Comparison of ENCODE assay signal across 17 cellular contexts in the genomic region with DNA sequence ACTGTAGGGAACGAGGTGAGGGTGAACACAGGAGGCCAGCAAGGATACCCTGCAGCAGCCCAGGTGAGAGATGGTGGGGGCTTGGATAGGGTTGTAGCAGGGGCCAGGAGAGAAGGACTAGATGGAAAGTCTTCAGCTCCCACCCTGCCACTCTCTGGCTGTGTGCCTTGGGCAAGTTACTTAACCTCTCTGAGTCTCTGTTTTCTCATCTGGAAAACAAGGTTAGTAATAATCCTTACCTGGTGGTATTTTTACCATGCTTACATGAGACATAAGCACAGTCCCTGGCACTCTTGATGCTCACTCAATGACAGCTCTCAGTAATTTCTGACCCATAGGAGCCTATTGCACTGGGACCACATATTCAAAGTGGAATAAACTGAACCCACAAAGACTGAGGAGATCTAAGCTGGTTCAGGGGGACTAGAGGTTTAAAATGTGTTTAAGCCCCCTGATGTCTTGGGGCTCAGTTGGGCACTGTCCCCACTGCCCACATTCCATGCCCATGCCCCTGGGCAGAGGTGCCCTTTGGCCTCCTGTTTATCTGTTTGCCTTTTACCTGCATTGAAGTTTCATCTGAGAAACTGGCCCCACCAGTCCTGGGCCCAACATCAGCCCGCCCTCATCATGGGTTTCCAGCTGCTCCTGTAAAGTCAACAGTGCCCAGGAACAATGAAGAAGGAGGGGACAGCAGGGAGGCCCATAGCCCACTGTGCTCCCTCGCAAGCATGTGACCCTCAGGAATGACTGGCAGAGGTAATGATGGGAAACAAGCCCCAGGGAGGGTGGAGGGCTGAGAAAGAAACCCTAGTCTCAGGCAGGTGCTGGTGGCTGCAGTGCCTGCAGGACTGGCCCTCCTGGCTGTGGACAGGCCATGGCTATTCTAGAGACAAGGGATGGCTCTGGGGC.
DNase-seq lines count a peak whose midpoint lies in the region; TF ChIP-seq lines count a peak whose summit lies in the region.
"Had no signal": no experiment of that assay in that cellular context is flagged by ENCODE, and none has a peak within 500 bp of the region (broad histone marks: within the 10 kb centered on the region; RNA-seq: fewer than 3 reads in every experiment).

No MANE protein-coding gene starts in this region.

- TF ChIP-seq CTCF in liver (IDR thresholded peaks at IDR 0.05; ENCODE audit: low read depth, low read length, missing input control) (no peak), HFFc6 (IDR thresholded peaks at IDR 0.05) (no peak)

- H3K27me3 ChIP-seq in liver (ENCODE audit: control insufficient read depth in 4 of 4, insufficient read depth in 4 of 4, low read length in 3 of 4) = no peaks in the 10 kb centered on the region
- H3K27me3 ChIP-seq: esophagus muscularis mucosa had no signal

- peaks cover 0 to 3% (median 0%) of the 10 kb centered on the region in 3 donors for H3K27me3 Mint-ChIP-seq in immature natural killer cell (ENCODE audit: low read depth in 3 of 3)
- H3K27me3 Mint-ChIP-seq in HFFc6 (ENCODE audit: insufficient read depth) = peaks cover 15% of the 10 kb centered on the region
- H3K27me3 Mint-ChIP-seq: activated naive CD8-positive, alpha-beta T cell treated with anti-CD3 and anti-CD28 coated beads, Interleukin-2, amount 50 U/mL, for 24 hours had no signal

- TF ChIP-seq RAD21 in Ishikawa (IDR thresholded peaks at IDR 0.05; ENCODE audit: low read depth) (peak; percentile 25; the same call in 1 of the 2 replicates), liver (IDR thresholded peaks at IDR 0.05) (no peak)

- no peak overlapping the region for H3K4me3 ChIP-seq in liver (ENCODE audit: low read depth in 1 of 3, low read length in 3 of 3)
- H3K4me3 ChIP-seq: esophagus muscularis mucosa, smooth muscle cell had no signal

- H3K36me3 Mint-ChIP-seq in immature natural killer cell = no peaks in the 10 kb centered on the region
- H3K36me3 Mint-ChIP-seq in HFFc6 (ENCODE audit: low read depth) = no peaks in the 10 kb centered on the region
- H3K36me3 Mint-ChIP-seq: CD8-positive, alpha-beta T cell had no signal

- no peaks in the 10 kb centered on the region for H3K4me1 Mint-ChIP-seq in immature natural killer cell
- H3K4me1 Mint-ChIP-seq in HFFc6 (ENCODE audit: low read depth) = peaks cover 6% of the 10 kb centered on the region
- H3K4me1 Mint-ChIP-seq: activated naive CD8-positive, alpha-beta T cell treated with anti-CD3 and anti-CD28 coated beads, Interleukin-2, amount 50 U/mL, for 24 hours had no signal

- TF ChIP-seq EP300 in Ishikawa (IDR thresholded peaks at IDR 0.05; ENCODE audit: borderline replicate concordance) = peak; percentile 72

- DNase-seq in COLO668 (lab: John Stamatoyannopoulos, UW; ENCODE audit: unreplicated experiment) = peak; percentile 78
- DNase-seq in NCI-H526 treated with DMSO at 0.1 percent for 48 hours (lab: John Stamatoyannopoulos, UW) = peak; percentile 65
- no peak for DNase-seq in immature natural killer cell
- no peak for DNase-seq in HFFc6
- no peak for DNase-seq in stimulated activated CD4-positive, alpha-beta T cell treated with anti-CD3 and anti-CD28 coated beads, Interleukin-4, amount 100 ng/mL, for 1 hour
- DNase-seq in mesenteric fat pad (ENCODE audit: low spot score) = no peak
- DNase-seq: activated CD4-positive, alpha-beta T cell treated with anti-CD3 and anti-CD28 coated beads for 4 hours; activated naive CD8-positive, alpha-beta T cell treated with anti-CD3 and anti-CD28 coated beads, Interleukin-2, amount 50 U/mL, for 24 hours; CD8-positive, alpha-beta T cell; hypothalamus; mammary epithelial cell; nucleus accumbens; OCI-M1 had no signal

- H3K9ac ChIP-seq in liver (ENCODE audit: low read depth in 1 of 2, low read length in 2 of 2) = no peak overlapping the region

- H3K4me1 ChIP-seq in liver (ENCODE audit: control insufficient read depth in 4 of 4, insufficient read depth in 4 of 4, low read length in 3 of 4) = peaks cover 5 to 26% (median 18%) of the 10 kb centered on the region in 4 donors
- H3K4me1 ChIP-seq: esophagus muscularis mucosa had no signal

- H3K4me3 Mint-ChIP-seq in immature natural killer cell (no peak overlapping the region), HFFc6 (no peak overlapping the region)
- H3K4me3 Mint-ChIP-seq: activated naive CD8-positive, alpha-beta T cell treated with anti-CD3 and anti-CD28 coated beads, Interleukin-2, amount 50 U/mL, for 24 hours; CD8-positive, alpha-beta T cell had no signal

- H3K36me3 ChIP-seq in liver (ENCODE audit: control insufficient read depth in 4 of 4, insufficient read depth in 3 of 4, low read depth in 1 of 4, low read length in 3 of 4) = no peaks in the 10 kb centered on the region
- H3K36me3 ChIP-seq: esophagus muscularis mucosa had no signal

- H3K27ac Mint-ChIP-seq in immature natural killer cell (no peak overlapping the region), HFFc6 (no peak overlapping the region)
- H3K27ac Mint-ChIP-seq: activated naive CD8-positive, alpha-beta T cell treated with anti-CD3 and anti-CD28 coated beads, Interleukin-2, amount 50 U/mL, for 24 hours; CD8-positive, alpha-beta T cell had no signal

- WGBS in liver = 89% methylated on average over 3 of the region's 3 CpGs

- no peaks in the 10 kb centered on the region for H3K9me3 ChIP-seq in liver (ENCODE audit: control insufficient read depth in 4 of 4, low read length in 3 of 4)
- H3K9me3 ChIP-seq: esophagus muscularis mucosa had no signal

- H3K9me3 Mint-ChIP-seq in immature natural killer cell (no peaks in the 10 kb centered on the region), HFFc6 (no peaks in the 10 kb centered on the region)
- H3K9me3 Mint-ChIP-seq: activated naive CD8-positive, alpha-beta T cell treated with anti-CD3 and anti-CD28 coated beads, Interleukin-2, amount 50 U/mL, for 24 hours; CD8-positive, alpha-beta T cell had no signal

- no peak overlapping the region for H3K27ac ChIP-seq in liver (ENCODE audit: low read depth in 1 of 2, low read length in 2 of 2)
- H3K27ac ChIP-seq: esophagus muscularis mucosa had no signal

TF ChIP-seq in Ishikawa, 13 proteins besides CTCF, POLR2A, EP300 and RAD21 (continues in another document):
- TF ChIP-seq YY1 (IDR thresholded peaks at IDR 0.05; ENCODE audit: low read depth) = no peak
- TF ChIP-seq, protein P1, sequence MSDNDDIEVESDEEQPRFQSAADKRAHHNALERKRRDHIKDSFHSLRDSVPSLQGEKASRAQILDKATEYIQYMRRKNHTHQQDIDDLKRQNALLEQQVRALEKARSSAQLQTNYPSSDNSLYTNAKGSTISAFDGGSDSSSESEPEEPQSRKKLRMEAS (IDR thresholded peaks at IDR 0.05) = peak; percentile 68
- TF ChIP-seq TEAD4 (IDR thresholded peaks at IDR 0.05) = peak; percentile 40; the same call in 1 of the 2 replicates
- TF ChIP-seq, protein P2, sequence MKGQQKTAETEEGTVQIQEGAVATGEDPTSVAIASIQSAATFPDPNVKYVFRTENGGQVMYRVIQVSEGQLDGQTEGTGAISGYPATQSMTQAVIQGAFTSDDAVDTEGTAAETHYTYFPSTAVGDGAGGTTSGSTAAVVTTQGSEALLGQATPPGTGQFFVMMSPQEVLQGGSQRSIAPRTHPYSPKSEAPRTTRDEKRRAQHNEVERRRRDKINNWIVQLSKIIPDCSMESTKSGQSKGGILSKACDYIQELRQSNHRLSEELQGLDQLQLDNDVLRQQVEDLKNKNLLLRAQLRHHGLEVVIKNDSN (IDR thresholded peaks at IDR 0.05) = peak; percentile 89
- no peak for TF ChIP-seq FOXM1 (IDR thresholded peaks at IDR 0.05; ENCODE audit: borderline replicate concordance, low read depth)

TF ChIP-seq in liver, 16 proteins besides CTCF, POLR2A, EP300 and RAD21:
- peak; percentile 12 for TF ChIP-seq SP1 (IDR thresholded peaks at IDR 0.05)
- TF ChIP-seq HNF4A (conservative IDR thresholded peaks at IDR 0.05) = no peak

Comparison
In these comparisons a context has a peak if more than half of its experiments do, and no peak if none do; other contexts are left out.
1. DNase-seq: peak in COLO668 (single experiment) and NCI-H526 treated with DMSO at 0.1 percent for 48 hours (single experiment); none in immature natural killer cell (0 of 3), HFFc6 (single experiment), stimulated activated CD4-positive, alpha-beta T cell treated with anti-CD3 and anti-CD28 coated beads, Interleukin-4, amount 100 ng/mL, for 1 hour (single experiment) and mesenteric fat pad (single experiment).